Comparison of ENCODE assay signal across 1 cellular context in genomic region chr17:1344521-1344920, GRCh38.
TF ChIP-seq lines count a peak whose summit lies in the region.

No MANE protein-coding gene starts in this region.

TF ChIP-seq in WTC11, 78 proteins besides CTCF, POLR2A, EP300 and RAD21 (continued from another document):
- no peak for TF ChIP-seq ZNF425 (CRISPR knock-in tag; conservative IDR thresholded peaks at IDR 0.05)
- no peak for TF ChIP-seq E2F4 (CRISPR knock-in tag; IDR thresholded peaks at IDR 0.05; ENCODE audit: borderline replicate concordance, low read depth)
